In the genomic region with DNA sequence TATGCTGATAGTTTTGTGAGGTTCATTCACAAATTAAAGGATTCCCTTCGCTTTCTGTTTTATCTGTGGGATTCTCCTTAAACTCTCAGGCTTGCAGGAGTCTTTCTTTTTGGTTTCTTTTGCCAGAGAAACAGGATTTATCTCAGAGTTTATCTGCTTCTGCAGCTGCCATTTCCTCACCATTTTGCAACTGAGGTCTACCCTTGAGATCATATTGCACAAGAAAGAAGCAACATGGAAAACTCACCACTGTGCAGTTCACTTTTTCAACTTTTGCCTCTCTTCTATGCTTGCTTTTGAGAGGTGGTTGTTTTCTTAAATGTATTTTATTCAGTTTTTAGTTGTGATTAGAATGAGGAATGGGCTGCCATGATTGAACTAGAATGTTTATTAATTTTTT, we compare ENCODE assay signal across 22 cellular contexts.
DNase-seq lines count a peak whose midpoint lies in the region; ATAC-seq and TF ChIP-seq lines count a peak whose summit lies in the region.
"Had no signal": no experiment of that assay in that cellular context is flagged by ENCODE, and none has a peak within 500 bp of the region (broad histone marks: within the 10 kb centered on the region; RNA-seq: fewer than 3 reads in every experiment).

No MANE protein-coding gene starts in this region.

- TF ChIP-seq CTCF in fibroblast of pulmonary artery (IDR thresholded peaks at IDR 0.05; ENCODE audit: low read length, missing control alignments): no peak

- H3K4me3 ChIP-seq in fibroblast of pulmonary artery (replicated peaks; ENCODE audit: low read depth, low read length) (no peak overlapping the region), H7 (ENCODE audit: insufficient read depth, low read depth, low read length) (no peak overlapping the region)
- H3K4me3 ChIP-seq: dorsolateral prefrontal cortex, left lung, MG63 had no signal

- H3K27me3 ChIP-seq in H7 (ENCODE audit: control insufficient read depth, insufficient read depth, low read length): no peaks in the 10 kb centered on the region
- H3K27me3 ChIP-seq: dorsolateral prefrontal cortex, left lung, MG63 had no signal

- no peaks in the 10 kb centered on the region for H3K36me3 ChIP-seq in H7 (replicated peaks; ENCODE audit: control insufficient read depth, insufficient read depth, low read length)
- H3K36me3 ChIP-seq: left lung, MG63 had no signal

- intact Hi-C loops in sciatic nerve (cut with DNase I): no loop called here

- ATAC-seq in sciatic nerve: peak; percentile 53
- ATAC-seq: activated CD4-positive, CD25-positive, alpha-beta regulatory T cell treated with anti-CD3 and anti-CD28 coated beads, Interleukin-2, amount 50 U/mL, for 24 hours; activated T-helper 17 cell treated with anti-CD3 and anti-CD28 coated beads, Interleukin-2, amount 50 U/mL, for 72 hours; left lung; naive thymus-derived CD8-positive, alpha-beta T cell had no signal

- DNase-seq in Kasumi-1 (lab: John Stamatoyannopoulos, UW): peak; percentile 40 to 51
- DNase-seq in OCI-M1 (lab: John Stamatoyannopoulos, UW): peak; percentile 65
- peak; percentile 74 for DNase-seq in fibroblast of pulmonary artery (ENCODE audit: low read depth)
- no peak for DNase-seq in sciatic nerve (ENCODE audit: low spot score)
- DNase-seq in NK-92 (lab: John Stamatoyannopoulos, UW; ENCODE audit: unreplicated experiment): no peak
- no peak for DNase-seq in H7
- no peak for DNase-seq in cerebellum (ENCODE audit: low spot score)
- DNase-seq: activated CD4-positive, alpha-beta memory T cell treated with anti-CD3 and anti-CD28 coated beads for 36 hours; activated CD8-positive, alpha-beta memory T cell treated with anti-CD3 and anti-CD28 coated beads, Interleukin-2, amount 50 U/mL, for 48 hours; Calu3; dorsolateral prefrontal cortex; foreskin fibroblast; left lung; MG63; midbrain; naive thymus-derived CD8-positive, alpha-beta T cell; NCI-H526; right cardiac atrium; RPMI8226; stimulated activated CD4-positive, alpha-beta T cell treated with anti-CD3 and anti-CD28 coated beads, Interleukin-4, amount 100 ng/mL, for 4 hours had no signal

Comparison
In these comparisons a context has a peak if more than half of its experiments do, and no peak if none do; other contexts are left out.
1. DNase-seq: peak in Kasumi-1 (2 of 2), OCI-M1 (single experiment) and fibroblast of pulmonary artery (single experiment); none in sciatic nerve (single experiment), NK-92 (single experiment), H7 (single experiment) and cerebellum (single experiment).